In the genomic region with DNA sequence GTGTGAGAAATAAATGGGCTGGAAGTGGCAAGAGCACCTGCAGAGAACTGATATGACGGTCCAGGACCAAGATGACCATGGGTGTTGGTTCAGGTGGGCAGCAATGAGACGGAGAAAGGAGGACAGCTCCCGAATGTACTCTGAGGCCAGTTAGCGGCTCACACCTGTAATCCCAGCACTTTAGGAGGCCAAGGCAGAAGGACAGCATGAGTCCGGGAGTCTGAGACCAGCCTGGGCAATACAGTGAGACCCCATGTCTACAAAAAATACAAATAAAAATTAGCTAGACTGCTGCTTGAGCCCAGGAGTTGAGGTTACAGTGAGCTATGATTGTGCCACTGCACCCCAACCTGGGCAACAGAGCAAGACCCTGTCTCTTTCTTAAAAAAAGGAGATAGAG, we compare ENCODE assay signal across 24 cellular contexts.
DNase-seq lines count a peak whose midpoint lies in the region; ATAC-seq, FAIRE-seq and TF ChIP-seq lines count a peak whose summit lies in the region.
"Had no signal": no experiment of that assay in that cellular context is flagged by ENCODE, and none has a peak within 500 bp of the region (broad histone marks: within the 10 kb centered on the region; RNA-seq: fewer than 3 reads in every experiment).

No MANE protein-coding gene starts in this region.

- dilution Hi-C loops in endothelial cell of umbilical vein (cut with MboI; ENCODE audit: extremely low pct_ligation_motif_present, low sequenced_read_pairs): no loop called here

- no peaks in the 10 kb centered on the region for H4K20me1 ChIP-seq in HepG2 (ENCODE audit: insufficient read depth, low read length)
- no peaks in the 10 kb centered on the region for H4K20me1 ChIP-seq in OCI-LY7 (ENCODE audit: insufficient read depth, low read length)
- no peaks in the 10 kb centered on the region for H4K20me1 ChIP-seq in endothelial cell of umbilical vein (replicated peaks; ENCODE audit: control insufficient read depth, extremely low read depth, insufficient read depth, low read length)

- no peak overlapping the region for H3K27ac ChIP-seq in HepG2 (ENCODE audit: extremely low read length, insufficient read depth, low read length)
- H3K27ac ChIP-seq in right lobe of liver: no peak overlapping the region
- H3K27ac ChIP-seq in OCI-LY7 (ENCODE audit: low read depth, low read length, poor library complexity, severe bottlenecking): peak overlapping the region; percentile 14
- H3K27ac ChIP-seq in endothelial cell of umbilical vein (ENCODE audit: insufficient read depth, low read depth, low read length): no peak overlapping the region
- H3K27ac ChIP-seq in WERI-Rb-1: no peak overlapping the region
- no peak overlapping the region for H3K27ac ChIP-seq in lower lobe of right lung
- H3K27ac ChIP-seq: dorsolateral prefrontal cortex, GM23248, Peyer's patch, SJSA1, transverse colon had no signal

- H3K4me3 ChIP-seq in HepG2 (replicated peaks in 1 of 3; ENCODE audit: insufficient read depth in 1 of 3, low read depth in 2 of 3, low read length in 3 of 3) (no peak overlapping the region), right lobe of liver (no peak overlapping the region), OCI-LY7 (ENCODE audit: low read depth, low read length, poor library complexity, severe bottlenecking) (no peak overlapping the region), endothelial cell of umbilical vein (replicated peaks in 1 of 3; ENCODE audit: insufficient read depth in 1 of 3, low read depth in 1 of 3, low read length in 3 of 3) (no peak overlapping the region), WERI-Rb-1 (ENCODE audit: low read depth, low read length) (no peak overlapping the region), lower lobe of right lung (no peak overlapping the region)
- H3K4me3 ChIP-seq: dorsolateral prefrontal cortex, GM23248, mucosa of descending colon, Peyer's patch, SJSA1, transverse colon had no signal

- H3K79me2 ChIP-seq in HepG2 (ENCODE audit: insufficient read depth, low read length): peaks cover 38% of the 10 kb centered on the region
- peaks cover 30% of the 10 kb centered on the region for H3K79me2 ChIP-seq in OCI-LY7 (ENCODE audit: insufficient read depth, low read depth, low read length)
- H3K79me2 ChIP-seq in endothelial cell of umbilical vein (ENCODE audit: control insufficient read depth, insufficient read depth, low read length): no peaks in the 10 kb centered on the region

- H3K9me3 ChIP-seq in HepG2 (ENCODE audit: low read length) (no peaks in the 10 kb centered on the region), right lobe of liver (no peaks in the 10 kb centered on the region), OCI-LY7 (ENCODE audit: low read length) (no peaks in the 10 kb centered on the region), endothelial cell of umbilical vein (replicated peaks; ENCODE audit: control insufficient read depth, insufficient read depth, low read length) (no peaks in the 10 kb centered on the region), WERI-Rb-1 (ENCODE audit: severe bottlenecking) (no peaks in the 10 kb centered on the region), lower lobe of right lung (no peaks in the 10 kb centered on the region)
- H3K9me3 ChIP-seq: mucosa of descending colon, Peyer's patch, SJSA1, transverse colon had no signal

- no peak for DNase-seq in HepG2 (ENCODE audit: low spot score)
- no peak for DNase-seq in right lobe of liver
- no peak for DNase-seq in OCI-LY7 (ENCODE audit: low spot score)
- no peak for DNase-seq in endothelial cell of umbilical vein (ENCODE audit: low read depth, low spot score)
- no peak for DNase-seq in WERI-Rb-1
- DNase-seq in RKO (ENCODE audit: low spot score): no peak
- DNase-seq in lower lobe of right lung: no peak
- DNase-seq: activated CD4-positive, alpha-beta T cell treated with anti-CD3 and anti-CD28 coated beads, Interleukin-2, amount 50 U/mL, for 48 hours; DMS79; dorsolateral prefrontal cortex; GM23248; islet precursor cell; KBM-7; MM.1S; mucosa of descending colon; NCI-H1436 treated with DMSO at 0.1 percent for 48 hours; NCI-H510A; Peyer's patch; posterior cingulate gyrus; stimulated activated CD8-positive, alpha-beta memory T cell treated with anti-CD3 and anti-CD28 coated beads, Interleukin-4, amount 100 ng/mL, for 48 hours; transverse colon had no signal

- FAIRE-seq in HepG2 (lab: Jason Lieb, UNC): no peak
- FAIRE-seq in endothelial cell of umbilical vein (lab: Jason Lieb, UNC): peak; percentile 42
- FAIRE-seq: astrocyte, GM18507 had no signal

- TF ChIP-seq RAD21 in HepG2 (CRISPR knock-in tag; IDR thresholded peaks at IDR 0.05): no peak

- no peaks in the 10 kb centered on the region for H3K9me1 ChIP-seq in endothelial cell of umbilical vein (replicated peaks; ENCODE audit: control insufficient read depth, extremely low read depth, insufficient read depth, low read length)

- H3K36me3 ChIP-seq in HepG2 (replicated peaks in 1 of 2; ENCODE audit: control insufficient read depth in 1 of 2, insufficient read depth in 2 of 2, low read length in 2 of 2): peaks cover 6 to 23% of the 10 kb centered on the region in 2 experiments; a peak in 4 of 5 replicates
- no peaks in the 10 kb centered on the region for H3K36me3 ChIP-seq in right lobe of liver
- H3K36me3 ChIP-seq in OCI-LY7 (ENCODE audit: insufficient read depth, low read length): peaks cover 4% of the 10 kb centered on the region; the same call in 1 of the 2 replicates
- H3K36me3 ChIP-seq in endothelial cell of umbilical vein (ENCODE audit: control insufficient read depth in 2 of 2, extremely low read depth in 1 of 2, insufficient read depth in 2 of 2, low read length in 2 of 2): no peaks in the 10 kb centered on the region
- H3K36me3 ChIP-seq in WERI-Rb-1: no peaks in the 10 kb centered on the region
- no peaks in the 10 kb centered on the region for H3K36me3 ChIP-seq in lower lobe of right lung
- H3K36me3 ChIP-seq: SJSA1, transverse colon had no signal

- TF ChIP-seq EP300 in HepG2 (IDR thresholded peaks at IDR 0.05; ENCODE audit: low read depth in 2 of 2, low read length in 2 of 2) (no peak), HepG2 (CRISPR knock-in tag; IDR thresholded peaks at IDR 0.05; ENCODE audit: borderline replicate concordance) (no peak)

- 99% methylated on average over 5 of the region's 5 CpGs for WGBS in HepG2 (ENCODE audit: low lambda C conversion rate)
- WGBS in right lobe of liver (ENCODE audit: insufficient coverage, low coverage, low lambda C conversion rate, missing lambda C conversion rate): 81% methylated on average over 2 of the region's 5 CpGs

- H3K9ac ChIP-seq in HepG2 (ENCODE audit: insufficient read depth, low read depth, low read length) (no peak overlapping the region), endothelial cell of umbilical vein (replicated peaks; ENCODE audit: extremely low read depth, insufficient read depth, low read length) (no peak overlapping the region)
- H3K9ac ChIP-seq: GM23248 had no signal

- ATAC-seq in HepG2 (no peak), right lobe of liver (no peak), lower lobe of right lung (no peak)
- ATAC-seq: mucosa of descending colon had no signal

- H3K9me2 ChIP-seq in OCI-LY7 (ENCODE audit: insufficient read depth, low read length): no peaks in the 10 kb centered on the region

- intact Hi-C loops in HepG2 (cut with micrococcal nuclease; ENCODE audit: unreplicated experiment) (loop anchor here (10.0 kb wide), 1 partner anchor 142 kb away; no protein-coding TSS in a partner anchor), right lobe of liver (cut with DNase I) (no loop called here), OCI-LY7 (cut with micrococcal nuclease; ENCODE audit: unreplicated experiment) (no loop called here), endothelial cell of umbilical vein (cut with micrococcal nuclease) (no loop called here), lower lobe of right lung (cut with DNase I) (loop anchor here (10.0 kb wide), 1 partner anchor 48 kb away; no protein-coding TSS in a partner anchor)

- TF ChIP-seq POLR2A in HepG2 (IDR thresholded peaks at IDR 0.05; ENCODE audit: insufficient read depth in 1 of 2, low read depth in 2 of 2, low read length in 2 of 2): no peak
- no peak for TF ChIP-seq POLR2A in right lobe of liver (IDR thresholded peaks at IDR 0.05)
- no peak for TF ChIP-seq POLR2A in endothelial cell of umbilical vein (IDR thresholded peaks at IDR 0.05; ENCODE audit: low read depth, low read length)

- TF ChIP-seq CTCF in HepG2 (CRISPR knock-in tag; IDR thresholded peaks at IDR 0.05) (no peak), right lobe of liver (IDR thresholded peaks at IDR 0.05) (no peak), OCI-LY7 (conservative IDR thresholded peaks at IDR 0.05; ENCODE audit: low read length) (no peak), endothelial cell of umbilical vein (IDR thresholded peaks at IDR 0.05; ENCODE audit: extremely low read depth in 1 of 2, insufficient read depth in 1 of 2, low read depth in 1 of 2, low read length in 2 of 2) (no peak), WERI-Rb-1 (IDR thresholded peaks at IDR 0.05; ENCODE audit: low read depth, low read length) (no peak), lower lobe of right lung (IDR thresholded peaks at IDR 0.05) (no peak)

- peaks cover 55% of the 10 kb centered on the region for H3K4me1 ChIP-seq in HepG2 (ENCODE audit: insufficient read depth, low read length)
- H3K4me1 ChIP-seq in right lobe of liver: peaks cover 0 to 23% (median 8%) of the 10 kb centered on the region in 4 donors
- H3K4me1 ChIP-seq in OCI-LY7 (ENCODE audit: insufficient read depth, low read length, poor library complexity, severe bottlenecking): peaks cover 50% of the 10 kb centered on the region
- peaks cover 4% of the 10 kb centered on the region for H3K4me1 ChIP-seq in endothelial cell of umbilical vein (ENCODE audit: control insufficient read depth, extremely low read depth, insufficient read depth, low read length)
- H3K4me1 ChIP-seq in lower lobe of right lung: peaks cover 21% of the 10 kb centered on the region

- no TSS peak for BruUV-seq in HepG2 (replicated peaks; lab: Mats Ljungman, UMichigan)
- no TSS peak for BruUV-seq in OCI-LY7 (replicated peaks; lab: Mats Ljungman, UMichigan)
- BruUV-seq in endothelial cell of umbilical vein (replicated peaks; lab: Mats Ljungman, UMichigan): no TSS peak

- CTCF ChIA-PET in HepG2 (lab: Yijun Ruan, JAX; ENCODE audit: low intra/inter-chr PET ratio, low total read pairs): no interaction called here
- CTCF ChIA-PET in OCI-LY7 (lab: Charles Lee; ENCODE audit: unreplicated experiment): no interaction called here
- CTCF ChIA-PET in endothelial cell of umbilical vein (lab: Charles Lee): interaction anchor here (0.6 kb wide), 1 partner anchor 296 kb away, joined by 3 read pairs; no protein-coding TSS in a partner anchor

- H3K4me2 ChIP-seq in HepG2 (ENCODE audit: low read depth, low read length) (no peak overlapping the region), OCI-LY7 (ENCODE audit: low read length) (no peak overlapping the region), endothelial cell of umbilical vein (ENCODE audit: insufficient read depth, low read length) (no peak overlapping the region)

- no peak overlapping the region for H2AFZ ChIP-seq in HepG2 (ENCODE audit: low read length)
- no peak overlapping the region for H2AFZ ChIP-seq in OCI-LY7 (ENCODE audit: low read length)
- no peak overlapping the region for H2AFZ ChIP-seq in endothelial cell of umbilical vein (ENCODE audit: low read depth, low read length)
- H2AFZ ChIP-seq: GM23248 had no signal

- POLR2A ChIA-PET in HepG2 (lab: Yijun Ruan, JAX) (interaction anchor here (2.9 kb wide), 1 partner anchor 12 kb away, joined by 10 read pairs; no protein-coding TSS in a partner anchor), OCI-LY7 (lab: Charles Lee) (interaction anchor here (1.5 kb wide), 1 partner anchor 8 kb away, joined by 5 read pairs; no protein-coding TSS in a partner anchor), endothelial cell of umbilical vein (lab: Charles Lee) (no interaction called here)

- in situ Hi-C loops in HepG2 (cut with HindIII; ENCODE audit: extremely low pct_ligation_motif_present, low pct_unique_long_range_greater_than_20kb): no loop called here

- H3K27me3 ChIP-seq in HepG2 (ENCODE audit: control insufficient read depth in 1 of 2, insufficient read depth in 2 of 2, low read length in 2 of 2) (no peaks in the 10 kb centered on the region), right lobe of liver (no peaks in the 10 kb centered on the region), endothelial cell of umbilical vein (ENCODE audit: control insufficient read depth in 2 of 2, insufficient read depth in 2 of 2, low read length in 2 of 2) (no peaks in the 10 kb centered on the region), WERI-Rb-1 (ENCODE audit: insufficient read depth, low read depth, severe bottlenecking) (no peaks in the 10 kb centered on the region), lower lobe of right lung (ENCODE audit: low read depth) (no peaks in the 10 kb centered on the region)
- H3K27me3 ChIP-seq: dorsolateral prefrontal cortex, Peyer's patch, SJSA1, transverse colon had no signal

Comparison
In these comparisons a context has a peak if more than half of its experiments do, and no peak if none do; other contexts are left out.
1. intact Hi-C loops: an anchor here in HepG2 (10.0 kb wide) and lower lobe of right lung (10.0 kb wide); none called in right lobe of liver, OCI-LY7 and endothelial cell of umbilical vein.